In genomic region chr1:19273844-19274531, GRCh38 we compare ENCODE assay signal across 8 cellular contexts. TPM values are rescaled to one million over a fixed set of nuclear protein-coding genes. Genes with fewer than 3 reads are reported as not detected.
DNase-seq lines count a peak whose midpoint lies in the region; ATAC-seq lines count a peak whose summit lies in the region.
"Not testable (repeated sequence)": the region's sequence is repeated elsewhere in the genome, so short reads cannot be mapped to it uniquely, and the experiment has no call there.
"Had no signal": no experiment of that assay in that cellular context is flagged by ENCODE, and none has a peak within 500 bp of the region (broad histone marks: within the 10 kb centered on the region; RNA-seq: fewer than 3 reads in every experiment).

No MANE protein-coding gene starts in this region.

- H3K9me3 Mint-ChIP-seq in activated T-cell treated with anti-CD3 and anti-CD28 coated beads, Interleukin-2, amount 50 U/mL, for 4 hours; dendritic cell treated with granulocyte-macrophage colony-stimulating factor and Interleukin-4, amounts not matched to agents 40 ng/mL and 50 ng/mL, for 4 days: not testable (repeated sequence)
- H3K9me3 Mint-ChIP-seq in naive thymus-derived CD8-positive, alpha-beta T cell = peaks cover 0 to 28% (median 5%) of the 10 kb centered on the region in 9 donors

- H3K27me3 ChIP-seq in H7 (ENCODE audit: control insufficient read depth, insufficient read depth, low read length); skeletal muscle satellite cell (ENCODE audit: control insufficient read depth, insufficient read depth, low read length): not testable (repeated sequence)

- H3K4me1 ChIP-seq in skeletal muscle satellite cell (ENCODE audit: control insufficient read depth, insufficient read depth, low read length) = not testable (repeated sequence)

- H3K9ac ChIP-seq in skeletal muscle satellite cell (ENCODE audit: low read depth, low read length) = not testable (repeated sequence)

- H3K27me3 Mint-ChIP-seq in activated T-cell treated with anti-CD3 and anti-CD28 coated beads, Interleukin-2, amount 50 U/mL, for 4 hours (ENCODE audit: low read depth) = peaks cover 24% of the 10 kb centered on the region
- H3K27me3 Mint-ChIP-seq in dendritic cell treated with granulocyte-macrophage colony-stimulating factor and Interleukin-4, amounts not matched to agents 40 ng/mL and 50 ng/mL, for 4 days = peaks cover 33% of the 10 kb centered on the region
- peaks cover 13 to 27% (median 18%) of the 10 kb centered on the region in 5 donors for H3K27me3 Mint-ChIP-seq in naive thymus-derived CD8-positive, alpha-beta T cell

- peak; percentile 60 to 70 for ATAC-seq in activated T-cell treated with anti-CD3 and anti-CD28 coated beads, Interleukin-2, amount 50 U/mL, for 4 hours
- ATAC-seq in Right ventricle myocardium inferior (peak; percentile 37), left colon (peak; percentile 70)
- ATAC-seq in naive thymus-derived CD8-positive, alpha-beta T cell = peak; percentile 65 to 79

- intact Hi-C loops in dendritic cell treated with granulocyte-macrophage colony-stimulating factor and Interleukin-4, amounts not matched to agents 40 ng/mL and 50 ng/mL, for 4 days (cut with micrococcal nuclease); Right ventricle myocardium inferior (cut with DNase I); left colon (cut with DNase I, micrococcal nuclease): not testable (repeated sequence)

- peak; percentile 51 for DNase-seq in H7
- not testable (repeated sequence) for DNase-seq in activated T-cell treated with anti-CD3 and anti-CD28 coated beads, Interleukin-2, amount 50 U/mL, for 4 hours; Right ventricle myocardium inferior (ENCODE audit: missing footprints); naive thymus-derived CD8-positive, alpha-beta T cell
- peak; percentile 50 to 60 for DNase-seq in left colon

- H3K36me3 ChIP-seq in H7 (replicated peaks; ENCODE audit: control insufficient read depth, insufficient read depth, low read length); skeletal muscle satellite cell (ENCODE audit: insufficient read depth, low read length): not testable (repeated sequence)

- H3K27ac Mint-ChIP-seq in dendritic cell treated with granulocyte-macrophage colony-stimulating factor and Interleukin-4, amounts not matched to agents 40 ng/mL and 50 ng/mL, for 4 days = not testable (repeated sequence)
- H3K27ac Mint-ChIP-seq in naive thymus-derived CD8-positive, alpha-beta T cell = peak overlapping the region in 1 of 10 donors; percentile 79

- H3K4me1 Mint-ChIP-seq in activated T-cell treated with anti-CD3 and anti-CD28 coated beads, Interleukin-2, amount 50 U/mL, for 4 hours (ENCODE audit: low read depth); dendritic cell treated with granulocyte-macrophage colony-stimulating factor and Interleukin-4, amounts not matched to agents 40 ng/mL and 50 ng/mL, for 4 days (ENCODE audit: low read depth); naive thymus-derived CD8-positive, alpha-beta T cell: not testable (repeated sequence)

- not testable (repeated sequence) for H3K4me3 ChIP-seq in H7 (ENCODE audit: insufficient read depth, low read depth, low read length)
- peak overlapping the region; percentile 34 for H3K4me3 ChIP-seq in skeletal muscle satellite cell (ENCODE audit: low read length)

- POLR2A ChIA-PET in naive thymus-derived CD8-positive, alpha-beta T cell (lab: Charles Lee) = not testable (repeated sequence)

- H3K4me2 ChIP-seq in skeletal muscle satellite cell (ENCODE audit: low read length) = peak overlapping the region; percentile 63

- H3K9me3 ChIP-seq in skeletal muscle satellite cell (replicated peaks; ENCODE audit: low read length) = not testable (repeated sequence)

- H3K36me3 Mint-ChIP-seq in activated T-cell treated with anti-CD3 and anti-CD28 coated beads, Interleukin-2, amount 50 U/mL, for 4 hours (ENCODE audit: insufficient read depth); dendritic cell treated with granulocyte-macrophage colony-stimulating factor and Interleukin-4, amounts not matched to agents 40 ng/mL and 50 ng/mL, for 4 days (ENCODE audit: low read depth): not testable (repeated sequence)
- H3K36me3 Mint-ChIP-seq in naive thymus-derived CD8-positive, alpha-beta T cell = peaks cover 3 to 16% (median 6%) of the 10 kb centered on the region in 3 donors

- not testable (repeated sequence) for H3K4me3 Mint-ChIP-seq in activated T-cell treated with anti-CD3 and anti-CD28 coated beads, Interleukin-2, amount 50 U/mL, for 4 hours
- H3K4me3 Mint-ChIP-seq in dendritic cell treated with granulocyte-macrophage colony-stimulating factor and Interleukin-4, amounts not matched to agents 40 ng/mL and 50 ng/mL, for 4 days = peak overlapping the region; percentile 18
- H3K4me3 Mint-ChIP-seq in naive thymus-derived CD8-positive, alpha-beta T cell = peak overlapping the region in 2 of 10 donors; percentile 18 to 40

RNA-seq across cellular contexts. Expression of gene AKR7A3, which starts 14.6 kb away (rescaled TPM):
- total RNA-seq in H7 (2014; rRNA removed; shearing (Covaris generic)) = 0.69 and 1.8 TPM in 2 replicates
- 1 to 10 TPM in 2 of 3 donors, under 1 TPM in 1; 0.53 to 1.3 (median 1.0) TPM for total RNA-seq in activated T-cell treated with anti-CD3 and anti-CD28 coated beads, Interleukin-2, amount 50 U/mL, for 4 hours
- total RNA-seq in Right ventricle myocardium inferior (not detected), left colon (10 to 100 TPM; 92.5 to 94.3 TPM)
- total RNA-seq in naive thymus-derived CD8-positive, alpha-beta T cell = 1 to 10 TPM in 1 of 2 experiments, under 1 TPM in 1; 0.96 to 1.5 TPM
- polyA plus RNA-seq in naive thymus-derived CD8-positive, alpha-beta T cell = under 1 TPM in 1 of 3 donors, not detected in 2; 0.08 TPM
- 0.51 and 0.87 TPM in 2 replicates for total RNA-seq in skeletal muscle satellite cell (2012; rRNA removed)
- total RNA-seq: G401 had no signal

RNA-seq across cellular contexts. Expression of gene MRTO4, which starts 22.4 kb away (rescaled TPM):
- total RNA-seq in H7 (2014; rRNA removed; shearing (Covaris generic)) = 77.4 and 82.4 TPM in 2 replicates
- 100 to 1,000 TPM; 199 to 231 (median 207) TPM for total RNA-seq in activated T-cell treated with anti-CD3 and anti-CD28 coated beads, Interleukin-2, amount 50 U/mL, for 4 hours
- total RNA-seq in Right ventricle myocardium inferior = 12.1 TPM
- 10 to 100 TPM; 16.3 to 18.5 TPM for total RNA-seq in left colon
- 10 to 100 TPM; 27.6 to 38.0 TPM for total RNA-seq in naive thymus-derived CD8-positive, alpha-beta T cell
- 10 to 100 TPM; 24.7 to 37.4 (median 34.7) TPM for polyA plus RNA-seq in naive thymus-derived CD8-positive, alpha-beta T cell
- total RNA-seq in skeletal muscle satellite cell (2012; rRNA removed) = 41.1 and 45.1 TPM in 2 replicates

RNA-seq across cellular contexts. Expression of gene EMC1, which starts 22.7 kb away (rescaled TPM):
- total RNA-seq in H7 (2014; rRNA removed; shearing (Covaris generic)) = 58.6 and 65.5 TPM in 2 replicates
- 10 to 100 TPM; 74.8 to 79.6 (median 77.0) TPM for total RNA-seq in activated T-cell treated with anti-CD3 and anti-CD28 coated beads, Interleukin-2, amount 50 U/mL, for 4 hours
- total RNA-seq in Right ventricle myocardium inferior = 30.5 TPM
- total RNA-seq in left colon = 10 to 100 TPM; 33.2 to 41.1 TPM
- total RNA-seq in naive thymus-derived CD8-positive, alpha-beta T cell = 10 to 100 TPM; 37.9 to 38.9 TPM
- 10 to 100 TPM; 16.1 to 22.4 (median 21.0) TPM for polyA plus RNA-seq in naive thymus-derived CD8-positive, alpha-beta T cell
- 59.2 and 66.4 TPM in 2 replicates for total RNA-seq in skeletal muscle satellite cell (2012; rRNA removed)

RNA-seq across cellular contexts. Expression of gene AKR7A2, which starts 38.0 kb away (rescaled TPM):
- 90.2 and 92.4 TPM in 2 replicates for total RNA-seq in H7 (2014; rRNA removed; shearing (Covaris generic))
- total RNA-seq in activated T-cell treated with anti-CD3 and anti-CD28 coated beads, Interleukin-2, amount 50 U/mL, for 4 hours = 10 to 100 TPM; 19.2 to 26.3 (median 20.5) TPM
- total RNA-seq in Right ventricle myocardium inferior (45.2 TPM), left colon (100 to 1,000 TPM in 1 of 2 donors, 10 to 100 TPM in 1; 98.7 to 104 TPM)
- total RNA-seq in naive thymus-derived CD8-positive, alpha-beta T cell = 10 to 100 TPM; 24.8 to 27.7 TPM
- polyA plus RNA-seq in naive thymus-derived CD8-positive, alpha-beta T cell = 100 to 1,000 TPM in 2 of 3 donors, 10 to 100 TPM in 1; 99.3 to 116 (median 115) TPM
- total RNA-seq in skeletal muscle satellite cell (2012; rRNA removed) = 57.5 and 62.5 TPM in 2 replicates

RNA-seq across cellular contexts. Expression of gene SLC66A1, which starts 38.1 kb away (rescaled TPM):
- total RNA-seq in H7 (2014; rRNA removed; shearing (Covaris generic)) = 25.7 and 29.5 TPM in 2 replicates
- 1 to 10 TPM; 2.8 to 4.3 (median 3.6) TPM for total RNA-seq in activated T-cell treated with anti-CD3 and anti-CD28 coated beads, Interleukin-2, amount 50 U/mL, for 4 hours
- total RNA-seq in Right ventricle myocardium inferior (7.0 TPM), left colon (10 to 100 TPM; 13.7 to 16.1 TPM)
- total RNA-seq in naive thymus-derived CD8-positive, alpha-beta T cell = 1 to 10 TPM; 4.8 to 6.4 TPM
- 1 to 10 TPM; 3.1 to 4.3 (median 3.7) TPM for polyA plus RNA-seq in naive thymus-derived CD8-positive, alpha-beta T cell
- total RNA-seq in skeletal muscle satellite cell (2012; rRNA removed) = 15.5 and 19.0 TPM in 2 replicates

Comparison
In these comparisons a context has a peak if more than half of its experiments do, and no peak if none do; other contexts are left out.
1. RNA of gene AKR7A3, which starts 14.6 kb away (total RNA-seq): 92.5 to 94.3 TPM in left colon; 0.96 to 1.5 TPM in naive thymus-derived CD8-positive, alpha-beta T cell, 0.53 to 1.3 TPM in activated T-cell treated with anti-CD3 and anti-CD28 coated beads, Interleukin-2, amount 50 U/mL, for 4 hours, 0.69 to 1.8 TPM in H7 and not detected in Right ventricle myocardium inferior (single experiment); every median in the first group is over 10 times any median in the second.
2. Peak in every context shown above with its lines, with median percentiles within 50 percentile points of each other: ATAC-seq.